ENCODE assay signal across 25 cellular contexts in genomic region chr16:86379505-86379846, GRCh38.
DNase-seq lines count a peak whose midpoint lies in the region; ATAC-seq and TF ChIP-seq lines count a peak whose summit lies in the region.
"Had no signal": no experiment of that assay in that cellular context is flagged by ENCODE, and none has a peak within 500 bp of the region (broad histone marks: within the 10 kb centered on the region; RNA-seq: fewer than 3 reads in every experiment).

No MANE protein-coding gene starts in this region.

- no peaks in the 10 kb centered on the region for H3K36me3 ChIP-seq in vagina
- H3K36me3 ChIP-seq: right lobe of liver had no signal

- intact Hi-C loops in vagina (cut with DNase I) = no loop called here

- peak overlapping the region; percentile 33 for H3K27ac ChIP-seq in vagina
- H3K27ac ChIP-seq: hepatocyte, right lobe of liver had no signal

- no peak for TF ChIP-seq POLR2A in vagina (IDR thresholded peaks at IDR 0.05)

- no peaks in the 10 kb centered on the region for H3K9me3 ChIP-seq in vagina
- H3K9me3 ChIP-seq: right lobe of liver had no signal

- TF ChIP-seq CTCF in vagina (IDR thresholded peaks at IDR 0.05) = no peak

- peaks cover 29% of the 10 kb centered on the region for H3K4me1 ChIP-seq in vagina
- H3K4me1 ChIP-seq: right lobe of liver had no signal

- DNase-seq in EH (ENCODE audit: low read depth) (peak; percentile 78), RPMI7951 (ENCODE audit: low read depth) (peak; percentile 87), fibroblast of gingiva (ENCODE audit: low read depth) (peak; percentile 70), vagina (ENCODE audit: extremely low spot score in 2 of 2) (no peak), NCI-H1694 (lab: John Stamatoyannopoulos, UW) (no peak)
- DNase-seq: activated naive CD8-positive, alpha-beta T cell treated with anti-CD3 and anti-CD28 coated beads for 36 hours; activated T-cell treated with anti-CD3 and anti-CD28 coated beads for 4 hours; CD4-positive, alpha-beta memory T cell; KBM-7; MM.1S; NCI-H1417; NCI-H2081 treated with DMSO at 0.1 percent for 48 hours; NCI-H226; NCI-H69; right lobe of liver; RPMI8226; stimulated activated CD4-positive, alpha-beta T cell treated with anti-CD3 and anti-CD28 coated beads, Interleukin-12 subunit alpha, Interleukin-12 subunit beta, amount 100 ng/mL, for 4 hours; stimulated activated CD4-positive, alpha-beta T cell treated with anti-CD3 and anti-CD28 coated beads, Interleukin-4, amount 100 ng/mL, for 24 hours; substantia nigra had no signal

- no peaks in the 10 kb centered on the region for H3K27me3 ChIP-seq in vagina
- H3K27me3 ChIP-seq: hepatocyte, right lobe of liver had no signal

- ATAC-seq in HG02885 (IDR thresholded peaks at IDR 0.05; ENCODE audit: poor library complexity, unreplicated experiment) (no peak), HG02642 (IDR thresholded peaks at IDR 0.05; ENCODE audit: poor library complexity, unreplicated experiment) (no peak)
- ATAC-seq: HCT116; left colon; stimulated activated effector memory CD8-positive, alpha-beta T cell treated with anti-CD3 and anti-CD28 coated beads, Interleukin-12 subunit alpha, Interleukin-12 subunit beta, amount 100 ng/mL, for 72 hours had no signal

- H3K4me3 ChIP-seq in vagina = no peak overlapping the region
- H3K4me3 ChIP-seq: hepatocyte, right lobe of liver had no signal

Comparison
In these comparisons a context has a peak if more than half of its experiments do, and no peak if none do; other contexts are left out.
1. DNase-seq: peak in EH (single experiment), RPMI7951 (single experiment) and fibroblast of gingiva (single experiment); none in vagina (0 of 2) and NCI-H1694 (single experiment).